In genomic region chr10:86664370-86665217, GRCh38 we compare ENCODE assay signal across 1 cellular context.
TF ChIP-seq lines count a peak whose summit lies in the region.

No MANE protein-coding gene starts in this region.

TF ChIP-seq in HepG2, 621 proteins besides CTCF, POLR2A, EP300 and RAD21:
- peak; percentile 84 for TF ChIP-seq ZSCAN25 (CRISPR knock-in tag; IDR thresholded peaks at IDR 0.05)
- TF ChIP-seq TCF12 (IDR thresholded peaks at IDR 0.05): no peak
- TF ChIP-seq TCF12 (CRISPR knock-in tag; IDR thresholded peaks at IDR 0.05): no peak
- TF ChIP-seq ARNT (IDR thresholded peaks at IDR 0.05): no peak
- TF ChIP-seq PRMT3 (CRISPR knock-in tag; IDR thresholded peaks at IDR 0.05; ENCODE audit: borderline replicate concordance, low read depth): no peak
- TF ChIP-seq ZFP91 (CRISPR knock-in tag; IDR thresholded peaks at IDR 0.05; ENCODE audit: borderline replicate concordance): peak; percentile 33; the same call in 1 of the 2 replicates
